16 cellular contexts compared by ENCODE assay signal in genomic region chr11:132342408-132342807, GRCh38.
"Had no signal": no experiment of that assay in that cellular context is flagged by ENCODE, and none has a peak within 500 bp of the region (broad histone marks: within the 10 kb centered on the region; RNA-seq: fewer than 3 reads in every experiment).

No MANE protein-coding gene starts in this region.

- H3K4me3 ChIP-seq: colonic mucosa, esophagus muscularis mucosa, gastroesophageal sphincter, heart right ventricle, left lung, lower lobe of right lung, mucosa of descending colon had no signal

- H3K9me3 ChIP-seq: colonic mucosa, esophagus muscularis mucosa, gastroesophageal sphincter, heart right ventricle, left lung, lower lobe of right lung, mucosa of descending colon had no signal

- DNase-seq: colonic mucosa; cortex of kidney; effector CD4-positive, alpha-beta T cell; effector memory CD4-positive, alpha-beta T cell; foreskin keratinocyte; heart right ventricle; hippocampal formation; left cardiac atrium; left lung; lower lobe of right lung; mesenchymal stem cell; mucosa of descending colon; naive B cell; naive thymus-derived CD8-positive, alpha-beta T cell had no signal

- H3K27me3 ChIP-seq: colonic mucosa, foreskin keratinocyte, gastroesophageal sphincter, heart right ventricle had no signal

- ATAC-seq: foreskin keratinocyte; gastroesophageal sphincter; left lung; lower lobe of right lung; mucosa of descending colon; naive thymus-derived CD8-positive, alpha-beta T cell had no signal

- H3K4me1 ChIP-seq: colonic mucosa, foreskin keratinocyte, gastroesophageal sphincter, left lung, lower lobe of right lung had no signal

- H3K36me3 ChIP-seq: colonic mucosa, esophagus muscularis mucosa, gastroesophageal sphincter, heart right ventricle, left lung, lower lobe of right lung had no signal

- H3K27ac ChIP-seq: colonic mucosa, esophagus muscularis mucosa, foreskin keratinocyte, gastroesophageal sphincter, heart right ventricle, left lung, lower lobe of right lung had no signal
